ENCODE assay signal across 16 cellular contexts in the genomic region with DNA sequence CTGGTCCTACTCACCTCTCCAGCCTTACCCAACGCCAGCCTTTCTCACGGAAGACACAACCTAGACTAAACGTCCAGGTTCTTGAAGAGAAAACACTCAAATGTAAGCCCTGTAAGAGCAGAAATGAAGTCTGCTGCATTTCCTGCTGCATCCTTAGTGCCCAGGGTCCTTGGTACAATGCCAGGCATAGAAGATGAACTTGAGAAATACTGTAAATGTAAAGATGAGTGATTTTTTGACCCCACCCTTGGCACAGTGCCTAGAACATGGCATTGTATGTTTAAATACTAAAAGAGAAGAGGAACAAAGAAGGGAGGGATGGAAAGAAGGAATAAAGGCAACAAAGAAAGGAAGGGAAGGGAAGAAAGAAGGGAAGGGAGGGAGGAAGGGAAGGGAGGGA.
"Had no signal": no experiment of that assay in that cellular context is flagged by ENCODE, and none has a peak within 500 bp of the region (broad histone marks: within the 10 kb centered on the region; RNA-seq: fewer than 3 reads in every experiment).

No MANE protein-coding gene starts in this region.

- H3K4me3 Mint-ChIP-seq: activated naive CD4-positive, alpha-beta T cell treated with anti-CD3 and anti-CD28 coated beads for 36 hours; effector memory CD8-positive, alpha-beta T cell; naive thymus-derived CD4-positive, alpha-beta T cell; stimulated activated effector memory CD8-positive, alpha-beta T cell treated with anti-CD3 and anti-CD28 coated beads, Interleukin-12 subunit alpha, Interleukin-12 subunit beta, amount 100 ng/mL, for 72 hours; T-cell had no signal

- H3K27me3 Mint-ChIP-seq: effector memory CD8-positive, alpha-beta T cell had no signal

- H3K27ac ChIP-seq: gastrocnemius medialis, heart right ventricle, pancreas, sigmoid colon, tibial nerve had no signal

- H3K9me3 ChIP-seq: gastrocnemius medialis, heart right ventricle, pancreas, sigmoid colon had no signal

- H3K4me3 ChIP-seq: gastrocnemius medialis, heart right ventricle, pancreas, sigmoid colon, tibial nerve had no signal

- H3K4me1 ChIP-seq: gastrocnemius medialis, heart right ventricle, pancreas, sigmoid colon had no signal

- H3K36me3 ChIP-seq: gastrocnemius medialis, heart right ventricle, pancreas, sigmoid colon, tibial nerve had no signal

- H3K36me3 Mint-ChIP-seq: naive thymus-derived CD4-positive, alpha-beta T cell; stimulated activated effector memory CD8-positive, alpha-beta T cell treated with anti-CD3 and anti-CD28 coated beads, Interleukin-12 subunit alpha, Interleukin-12 subunit beta, amount 100 ng/mL, for 72 hours; T-cell had no signal

- H3K4me1 Mint-ChIP-seq: naive thymus-derived CD4-positive, alpha-beta T cell; stimulated activated effector memory CD8-positive, alpha-beta T cell treated with anti-CD3 and anti-CD28 coated beads, Interleukin-12 subunit alpha, Interleukin-12 subunit beta, amount 100 ng/mL, for 72 hours; T-cell had no signal

- H3K9me3 Mint-ChIP-seq: activated naive CD4-positive, alpha-beta T cell treated with anti-CD3 and anti-CD28 coated beads for 36 hours had no signal

- ATAC-seq: effector memory CD8-positive, alpha-beta T cell; gastrocnemius medialis; heart right ventricle; left lobe of liver; naive thymus-derived CD4-positive, alpha-beta T cell; stimulated activated effector memory CD8-positive, alpha-beta T cell treated with anti-CD3 and anti-CD28 coated beads, Interleukin-12 subunit alpha, Interleukin-12 subunit beta, amount 100 ng/mL, for 72 hours; T-cell had no signal

- DNase-seq: activated CD4-positive, alpha-beta T cell treated with anti-CD3 and anti-CD28 coated beads for 1 hour; activated CD4-positive, alpha-beta T cell treated with anti-CD3 and anti-CD28 coated beads, Interleukin-2, amount 50 U/mL, for 48 hours; activated naive CD4-positive, alpha-beta T cell treated with anti-CD3 and anti-CD28 coated beads for 36 hours; dermis blood vessel endothelial cell; effector memory CD8-positive, alpha-beta T cell; gastrocnemius medialis; heart right ventricle; naive thymus-derived CD4-positive, alpha-beta T cell; pancreas; sigmoid colon; stimulated activated CD4-positive, alpha-beta T cell treated with anti-CD3 and anti-CD28 coated beads, Interleukin-2, amount 100 ng/mL, for 24 hours; T-cell; T-helper 9 cell had no signal
